Comparison of ENCODE assay signal across 8 cellular contexts in genomic region chr4:81493895-81494490, GRCh38. TPM values are rescaled to one million over a fixed set of nuclear protein-coding genes. Genes with fewer than 3 reads are reported as not detected.
DNase-seq lines count a peak whose midpoint lies in the region; ATAC-seq and TF ChIP-seq lines count a peak whose summit lies in the region.

No MANE protein-coding gene starts in this region.

- H3K36me3 ChIP-seq in endocrine pancreas (ENCODE audit: control insufficient read depth, insufficient read depth, low read length) (no peaks in the 10 kb centered on the region), upper lobe of left lung (no peaks in the 10 kb centered on the region)

- WGBS in upper lobe of left lung, 2 donors: 11 to 24% methylated on average over 2 of the region's 2 CpGs

- H3K4me3 ChIP-seq in endocrine pancreas (ENCODE audit: control insufficient read depth, insufficient read depth, low read length) (peak overlapping the region; percentile 52), upper lobe of left lung (peak overlapping the region in 3 of 4 donors; percentile 16 to 27 (median 23))

- CTCF ChIA-PET in CD4-positive, alpha-beta T cell (lab: Charles Lee): interaction anchor here (1.5 to 5.9 kb wide), 2 partner anchors 22 to 350 kb away, joined by 3 to 34 read pairs; partner anchors contain the start of gene RASGEF1B

- H3K4me3 Mint-ChIP-seq in CD4-positive, alpha-beta T cell: peak overlapping the region; percentile 75

- no peaks in the 10 kb centered on the region for H3K27me3 ChIP-seq in CD4-positive, alpha-beta T cell (ENCODE audit: control insufficient read depth, insufficient read depth, low read length)
- no peaks in the 10 kb centered on the region for H3K27me3 ChIP-seq in endocrine pancreas (ENCODE audit: control insufficient read depth, insufficient read depth, low read length)
- H3K27me3 ChIP-seq in upper lobe of left lung: no peaks in the 10 kb centered on the region

- no peaks in the 10 kb centered on the region for H3K9me3 ChIP-seq in CD4-positive, alpha-beta T cell (ENCODE audit: control insufficient read depth, low read length)
- H3K9me3 ChIP-seq in endocrine pancreas (ENCODE audit: control insufficient read depth, low read length): no peaks in the 10 kb centered on the region
- H3K9me3 ChIP-seq in upper lobe of left lung: no peaks in the 10 kb centered on the region

- POLR2A ChIA-PET in CD4-positive, alpha-beta T cell (lab: Charles Lee): interaction anchor here (0.6 kb wide), 1 partner anchor 22 kb away, joined by 5 read pairs; the partner anchor contains the start of gene RASGEF1B

- peaks cover 6% of the 10 kb centered on the region for H3K36me3 Mint-ChIP-seq in CD4-positive, alpha-beta T cell (ENCODE audit: low read depth)

- TF ChIP-seq EP300 in upper lobe of left lung (IDR thresholded peaks at IDR 0.05): no peak

- H3K27ac Mint-ChIP-seq in CD4-positive, alpha-beta T cell: peak overlapping the region; percentile 79

- TF ChIP-seq POLR2A in upper lobe of left lung (IDR thresholded peaks at IDR 0.05): no peak

- H3K4me1 Mint-ChIP-seq in CD4-positive, alpha-beta T cell (ENCODE audit: low read depth): peaks cover 49% of the 10 kb centered on the region

- peak overlapping the region; percentile 52 for H3K27ac ChIP-seq in CD4-positive, alpha-beta T cell (ENCODE audit: low read depth, low read length)
- peak overlapping the region; percentile 58 to 79 (median 72) for H3K27ac ChIP-seq in upper lobe of left lung

- H3K9ac ChIP-seq in endocrine pancreas (ENCODE audit: control insufficient read depth, insufficient read depth, low read length): no peak overlapping the region

- H3K4me1 ChIP-seq in endocrine pancreas (ENCODE audit: control insufficient read depth, insufficient read depth, low read length) (no peaks in the 10 kb centered on the region), upper lobe of left lung (peaks cover 4 to 24% (median 12%) of the 10 kb centered on the region in 4 donors)

- DNase-seq in CD4-positive, alpha-beta T cell: no peak
- no peak for DNase-seq in upper lobe of left lung
- no peak for DNase-seq in kidney glomerular epithelial cell (lab: John Stamatoyannopoulos, UW)
- DNase-seq in middle frontal gyrus (ENCODE audit: extremely low spot score, low spot score): no peak

- no peak for TF ChIP-seq CTCF in CD4-positive, alpha-beta T cell (IDR thresholded peaks at IDR 0.05)
- no peak for TF ChIP-seq CTCF in upper lobe of left lung (IDR thresholded peaks at IDR 0.05)

- no peaks in the 10 kb centered on the region for H3K27me3 Mint-ChIP-seq in CD4-positive, alpha-beta T cell

- intact Hi-C loops in CD4-positive, alpha-beta T cell (cut with DNase I, micrococcal nuclease): loop anchor here in 1 of 2 experiments (5.0 kb wide), 1 partner anchor 153 kb away; no protein-coding TSS in a partner anchor

- H3K9me3 Mint-ChIP-seq in CD4-positive, alpha-beta T cell: peaks cover 5% of the 10 kb centered on the region

- no peak for ATAC-seq in CD4-positive, alpha-beta T cell (ENCODE audit: poor library complexity)
- peak; percentile 69 for ATAC-seq in GM19467 (IDR thresholded peaks at IDR 0.05; ENCODE audit: unreplicated experiment)
- peak; percentile 65 for ATAC-seq in HG03571 (IDR thresholded peaks at IDR 0.05; ENCODE audit: unreplicated experiment)
- ATAC-seq in upper lobe of left lung (ENCODE audit: low FRiP score in 2 of 2): peak in 1 of 2 donors; percentile 57
- no peak for ATAC-seq in GM21447 (IDR thresholded peaks at IDR 0.05; ENCODE audit: unreplicated experiment)

RNA-seq across cellular contexts. Expression of gene RASGEF1B, which starts 22.3 kb away (rescaled TPM):
- total RNA-seq in CD4-positive, alpha-beta T cell: 10 to 100 TPM; 69.4 to 73.1 TPM
- 10 to 100 TPM; 45.7 to 81.2 (median 71.4) TPM for total RNA-seq in upper lobe of left lung

Comparison
In these comparisons a context has a peak if more than half of its experiments do, and no peak if none do; other contexts are left out.
1. ATAC-seq: peak in GM19467 (single experiment) and HG03571 (single experiment); none in CD4-positive, alpha-beta T cell (single experiment) and GM21447 (single experiment).